27 cellular contexts compared by ENCODE assay signal in the genomic region with DNA sequence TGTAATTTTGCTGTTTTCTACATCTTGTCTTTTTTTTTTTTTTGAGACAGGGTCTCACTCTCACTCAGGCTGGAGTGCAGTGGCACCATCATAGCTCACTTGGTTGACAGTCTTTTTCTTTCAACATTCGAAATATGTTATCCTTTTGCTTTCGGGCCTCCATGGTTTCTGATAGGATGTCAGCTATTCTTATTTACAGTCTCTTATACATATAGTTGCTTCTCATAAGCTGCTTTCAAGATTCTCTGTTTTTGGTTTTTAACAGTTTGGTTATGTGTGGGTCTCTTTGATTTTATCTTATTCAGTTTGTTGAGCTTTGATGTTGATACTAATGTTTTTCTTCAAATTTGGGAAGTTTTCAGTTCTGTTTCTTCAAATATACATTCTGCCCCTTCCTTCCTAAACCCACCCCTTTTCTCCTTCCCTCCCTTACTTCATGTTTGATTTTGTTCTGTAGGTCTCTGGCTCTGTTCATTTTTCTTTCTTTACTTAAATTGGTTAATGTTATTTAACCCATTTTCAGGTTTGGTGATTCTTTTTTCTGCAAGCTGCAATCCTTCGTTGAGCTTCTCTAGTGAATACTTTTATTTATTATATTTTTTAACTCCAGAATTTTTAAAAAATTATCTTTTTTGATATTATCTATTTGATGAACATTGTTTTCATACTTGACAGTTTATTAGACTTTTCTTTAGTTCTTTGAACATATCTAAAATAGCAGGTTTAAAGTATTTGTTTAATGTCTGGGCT. TPM values are rescaled to one million over a fixed set of nuclear protein-coding genes. Genes with fewer than 3 reads are reported as not detected.
DNase-seq lines count a peak whose midpoint lies in the region; ATAC-seq and FAIRE-seq lines count a peak whose summit lies in the region.
"Had no signal": no experiment of that assay in that cellular context is flagged by ENCODE, and none has a peak within 500 bp of the region (broad histone marks: within the 10 kb centered on the region; RNA-seq: fewer than 3 reads in every experiment).

No MANE protein-coding gene starts in this region.

- H3K4me1 Mint-ChIP-seq in activated naive CD4-positive, alpha-beta T cell treated with anti-CD3 and anti-CD28 coated beads, Interleukin-2, amount 50 U/mL, for 24 hours = peaks cover 63% of the 10 kb centered on the region
- H3K4me1 Mint-ChIP-seq in activated T-helper 1 cell treated with anti-CD3 and anti-CD28 coated beads, Interleukin-12 subunit alpha, Interleukin-12 subunit beta, Interleukin-2, Interleukin-4 antibody, amounts not matched to agents 30 ng/mL and 10 ng/mL and 1 ng/mL, durations not matched to agents 14 hours and 24 hours and 36 hours (ENCODE audit: low read depth) = peaks cover 64% of the 10 kb centered on the region
- H3K4me1 Mint-ChIP-seq in stimulated activated memory B cell treated with anti-CD40 and anti-IgM and Interleukin-4, amounts not matched to agents 10 μg/mL and 1 μg/mL and 100 μg/mL, for 72 hours = peaks cover 54% of the 10 kb centered on the region

- H3K27ac Mint-ChIP-seq in activated naive CD4-positive, alpha-beta T cell treated with anti-CD3 and anti-CD28 coated beads, Interleukin-2, amount 50 U/mL, for 24 hours = peak overlapping the region; percentile 63
- peak overlapping the region; percentile 73 for H3K27ac Mint-ChIP-seq in activated T-helper 1 cell treated with anti-CD3 and anti-CD28 coated beads, Interleukin-12 subunit alpha, Interleukin-12 subunit beta, Interleukin-2, Interleukin-4 antibody, amounts not matched to agents 30 ng/mL and 10 ng/mL and 1 ng/mL, durations not matched to agents 14 hours and 24 hours and 36 hours
- peak overlapping the region; percentile 9 for H3K27ac Mint-ChIP-seq in stimulated activated memory B cell treated with anti-CD40 and anti-IgM and Interleukin-4, amounts not matched to agents 10 μg/mL and 1 μg/mL and 100 μg/mL, for 72 hours

- H3K36me3 Mint-ChIP-seq in activated naive CD4-positive, alpha-beta T cell treated with anti-CD3 and anti-CD28 coated beads, Interleukin-2, amount 50 U/mL, for 24 hours = peaks cover 52% of the 10 kb centered on the region
- peaks cover 20% of the 10 kb centered on the region for H3K36me3 Mint-ChIP-seq in activated T-helper 1 cell treated with anti-CD3 and anti-CD28 coated beads, Interleukin-12 subunit alpha, Interleukin-12 subunit beta, Interleukin-2, Interleukin-4 antibody, amounts not matched to agents 30 ng/mL and 10 ng/mL and 1 ng/mL, durations not matched to agents 14 hours and 24 hours and 36 hours (ENCODE audit: low read depth)
- peaks cover 60% of the 10 kb centered on the region for H3K36me3 Mint-ChIP-seq in stimulated activated memory B cell treated with anti-CD40 and anti-IgM and Interleukin-4, amounts not matched to agents 10 μg/mL and 1 μg/mL and 100 μg/mL, for 72 hours

- no peak for ATAC-seq in stimulated activated memory B cell treated with anti-CD40 and anti-IgM and Interleukin-4, amounts not matched to agents 10 μg/mL and 1 μg/mL and 100 μg/mL, for 72 hours
- ATAC-seq: left lobe of liver, upper lobe of right lung had no signal

- DNase-seq in activated naive CD4-positive, alpha-beta T cell treated with anti-CD3 and anti-CD28 coated beads, Interleukin-2, amount 50 U/mL, for 16 hours = no peak
- no peak for DNase-seq in activated T-helper 1 cell treated with anti-CD3 and anti-CD28 coated beads, Interleukin-12 subunit alpha, Interleukin-12 subunit beta, Interleukin-2, Interleukin-4 antibody, amounts not matched to agents 30 ng/mL and 10 ng/mL and 1 ng/mL, durations not matched to agents 14 hours and 24 hours and 36 hours (ENCODE audit: low spot score)
- DNase-seq in frontal cortex (ENCODE audit: low spot score in 2 of 2) (no peak), NCI-H345 (lab: John Stamatoyannopoulos, UW) (no peak), NCI-H2171 treated with DMSO at 0.1 percent for 48 hours (lab: John Stamatoyannopoulos, UW) (no peak), DMS114 treated with DMSO at 0.1 percent for 48 hours (lab: John Stamatoyannopoulos, UW; ENCODE audit: unreplicated experiment) (no peak)
- DNase-seq: activated CD4-positive, CD25-positive, alpha-beta regulatory T cell; activated CD8-positive, alpha-beta memory T cell treated with anti-CD3 and anti-CD28 coated beads for 24 hours; COR-L47; DMS79 treated with DMSO at 0.1 percent for 48 hours; dorsolateral prefrontal cortex; GF-D8; H9; hypothalamus; NCI-H1092 treated with DMSO at 0.1 percent for 48 hours; NCI-H187; NCI-H2171; NCI-H526; nucleus accumbens; Peyer's patch; SIG-M5; stimulated activated CD8-positive, alpha-beta memory T cell treated with anti-CD3 and anti-CD28 coated beads, Interleukin-4, amount 100 ng/mL, for 48 hours; substantia nigra; upper lobe of right lung had no signal

- H3K27me3 Mint-ChIP-seq in activated naive CD4-positive, alpha-beta T cell treated with anti-CD3 and anti-CD28 coated beads, Interleukin-2, amount 50 U/mL, for 24 hours = no peaks in the 10 kb centered on the region
- H3K27me3 Mint-ChIP-seq in activated T-helper 1 cell treated with anti-CD3 and anti-CD28 coated beads, Interleukin-12 subunit alpha, Interleukin-12 subunit beta, Interleukin-2, Interleukin-4 antibody, amounts not matched to agents 30 ng/mL and 10 ng/mL and 1 ng/mL, durations not matched to agents 14 hours and 24 hours and 36 hours (ENCODE audit: insufficient read depth) = no peaks in the 10 kb centered on the region
- no peaks in the 10 kb centered on the region for H3K27me3 Mint-ChIP-seq in stimulated activated memory B cell treated with anti-CD40 and anti-IgM and Interleukin-4, amounts not matched to agents 10 μg/mL and 1 μg/mL and 100 μg/mL, for 72 hours

- intact Hi-C loops in activated T-helper 1 cell treated with anti-CD3 and anti-CD28 coated beads, Interleukin-12 subunit alpha, Interleukin-12 subunit beta, Interleukin-2, Interleukin-4 antibody, amounts not matched to agents 30 ng/mL and 10 ng/mL and 1 ng/mL, durations not matched to agents 14 hours and 24 hours and 36 hours (cut with micrococcal nuclease) = loop anchor here (5.0 to 10.0 kb wide), 2 partner anchors 1522 to 1625 kb away; a partner anchor contains a TSS

- H3K9me3 Mint-ChIP-seq in activated naive CD4-positive, alpha-beta T cell treated with anti-CD3 and anti-CD28 coated beads, Interleukin-2, amount 50 U/mL, for 24 hours = peaks cover 36% of the 10 kb centered on the region
- peaks cover 13% of the 10 kb centered on the region for H3K9me3 Mint-ChIP-seq in activated T-helper 1 cell treated with anti-CD3 and anti-CD28 coated beads, Interleukin-12 subunit alpha, Interleukin-12 subunit beta, Interleukin-2, Interleukin-4 antibody, amounts not matched to agents 30 ng/mL and 10 ng/mL and 1 ng/mL, durations not matched to agents 14 hours and 24 hours and 36 hours
- H3K9me3 Mint-ChIP-seq in stimulated activated memory B cell treated with anti-CD40 and anti-IgM and Interleukin-4, amounts not matched to agents 10 μg/mL and 1 μg/mL and 100 μg/mL, for 72 hours = peaks cover 22% of the 10 kb centered on the region

- H3K4me3 Mint-ChIP-seq in activated naive CD4-positive, alpha-beta T cell treated with anti-CD3 and anti-CD28 coated beads, Interleukin-2, amount 50 U/mL, for 24 hours = peak overlapping the region; percentile 1
- H3K4me3 Mint-ChIP-seq in activated T-helper 1 cell treated with anti-CD3 and anti-CD28 coated beads, Interleukin-12 subunit alpha, Interleukin-12 subunit beta, Interleukin-2, Interleukin-4 antibody, amounts not matched to agents 30 ng/mL and 10 ng/mL and 1 ng/mL, durations not matched to agents 14 hours and 24 hours and 36 hours = peak overlapping the region; percentile 9
- H3K4me3 Mint-ChIP-seq in stimulated activated memory B cell treated with anti-CD40 and anti-IgM and Interleukin-4, amounts not matched to agents 10 μg/mL and 1 μg/mL and 100 μg/mL, for 72 hours = no peak overlapping the region
- H3K4me3 Mint-ChIP-seq: H9 had no signal

- FAIRE-seq in frontal cortex (lab: Jason Lieb, UNC) = peak; percentile 28

RNA-seq across cellular contexts. Expression of a gene that starts 19.3 kb away (rescaled TPM):
- total RNA-seq in activated T-helper 1 cell treated with anti-CD3 and anti-CD28 coated beads, Interleukin-12 subunit alpha, Interleukin-12 subunit beta, Interleukin-2, Interleukin-4 antibody, amounts not matched to agents 30 ng/mL and 10 ng/mL and 1 ng/mL, durations not matched to agents 14 hours and 24 hours and 36 hours = 219 and 223 TPM in 2 replicates
- 271 TPM for total RNA-seq in frontal cortex

Comparison
In these comparisons a context has a peak if more than half of its experiments do, and no peak if none do; other contexts are left out.
1. H3K27ac Mint-ChIP-seq: peak in every context shown above with its lines; median percentile 73 in activated T-helper 1 cell treated with anti-CD3 and anti-CD28 coated beads, Interleukin-12 subunit alpha, Interleukin-12 subunit beta, Interleukin-2, Interleukin-4 antibody, amounts not matched to agents 30 ng/mL and 10 ng/mL and 1 ng/mL, durations not matched to agents 14 hours and 24 hours and 36 hours; 63 in activated naive CD4-positive, alpha-beta T cell treated with anti-CD3 and anti-CD28 coated beads, Interleukin-2, amount 50 U/mL, for 24 hours; 9 in stimulated activated memory B cell treated with anti-CD40 and anti-IgM and Interleukin-4, amounts not matched to agents 10 μg/mL and 1 μg/mL and 100 μg/mL, for 72 hours.